ENCODE assay signal across 1 cellular context in genomic region chr10:102109166-102110116, GRCh38.
TF ChIP-seq lines count a peak whose summit lies in the region.

No MANE protein-coding gene starts in this region.

TF ChIP-seq in WTC11, 78 proteins besides CTCF, POLR2A, EP300 and RAD21:
- TF ChIP-seq RORB (CRISPR knock-in tag; IDR thresholded peaks at IDR 0.05), result no peak
- no peak for TF ChIP-seq ELF4 (CRISPR knock-in tag; IDR thresholded peaks at IDR 0.05; ENCODE audit: low read depth)
- no peak for TF ChIP-seq ZNF671 (CRISPR knock-in tag; IDR thresholded peaks at IDR 0.05)
- no peak for TF ChIP-seq JUN (CRISPR knock-in tag; IDR thresholded peaks at IDR 0.05)
- TF ChIP-seq TEAD1 (CRISPR knock-in tag; IDR thresholded peaks at IDR 0.05), result no peak
- TF ChIP-seq SP1 (CRISPR knock-in tag; conservative IDR thresholded peaks at IDR 0.05), result no peak
- TF ChIP-seq SMAD4 (CRISPR knock-in tag; IDR thresholded peaks at IDR 0.05), result no peak
- TF ChIP-seq NFATC4 (CRISPR knock-in tag; IDR thresholded peaks at IDR 0.05), result no peak
- TF ChIP-seq ATF3 (CRISPR knock-in tag; conservative IDR thresholded peaks at IDR 0.05), result no peak
- no peak for TF ChIP-seq ESRRA (CRISPR knock-in tag; IDR thresholded peaks at IDR 0.05; ENCODE audit: borderline replicate concordance)
- no peak for TF ChIP-seq MYBL2 (CRISPR knock-in tag; IDR thresholded peaks at IDR 0.05)
- no peak for TF ChIP-seq ZNF423 (CRISPR knock-in tag; IDR thresholded peaks at IDR 0.05)
- TF ChIP-seq ERG (CRISPR knock-in tag; IDR thresholded peaks at IDR 0.05), result no peak
- no peak for TF ChIP-seq EMX1 (CRISPR knock-in tag; IDR thresholded peaks at IDR 0.05)
- no peak for TF ChIP-seq E2F1 (CRISPR knock-in tag; IDR thresholded peaks at IDR 0.05)
